ENCODE assay signal across 12 cellular contexts in genomic region chr7:133912916-133913697, GRCh38.
DNase-seq lines count a peak whose midpoint lies in the region; ATAC-seq, FAIRE-seq and TF ChIP-seq lines count a peak whose summit lies in the region.
"Had no signal": no experiment of that assay in that cellular context is flagged by ENCODE, and none has a peak within 500 bp of the region (broad histone marks: within the 10 kb centered on the region; RNA-seq: fewer than 3 reads in every experiment).

No MANE protein-coding gene starts in this region.

- H3K27ac Mint-ChIP-seq in stimulated activated naive CD8-positive, alpha-beta T cell treated with anti-CD3 and anti-CD28 coated beads, Interleukin-15, amount 100 ng/mL, for 72 hours, result no peak overlapping the region
- H3K27ac Mint-ChIP-seq: activated naive CD4-positive, alpha-beta T cell treated with anti-CD3 and anti-CD28 coated beads, Interleukin-2, amount 10 ng/mL, durations not matched to agents 7 days and 5 days had no signal

- H3K27me3 Mint-ChIP-seq in stimulated activated naive CD8-positive, alpha-beta T cell treated with anti-CD3 and anti-CD28 coated beads, Interleukin-15, amount 100 ng/mL, for 72 hours, result no peaks in the 10 kb centered on the region
- H3K27me3 Mint-ChIP-seq: activated naive CD4-positive, alpha-beta T cell treated with anti-CD3 and anti-CD28 coated beads, Interleukin-2, amount 10 ng/mL, durations not matched to agents 7 days and 5 days had no signal

- no peak for DNase-seq in stimulated activated naive CD8-positive, alpha-beta T cell treated with anti-CD3 and anti-CD28 coated beads, Interleukin-15, amount 100 ng/mL, for 72 hours
- no peak for DNase-seq in stimulated activated naive CD8-positive, alpha-beta T cell treated with anti-CD3 and anti-CD28 coated beads, Interleukin-15, Interleukin-2, amounts not matched to agents 100 U/mL and 50 U/mL, for 24 hours
- DNase-seq in RPMI7951 (ENCODE audit: low read depth) (peak; percentile 37), epithelial cell of prostate (ENCODE audit: low read depth, low spot score) (peak; percentile 67), urothelium cell line (ENCODE audit: low spot score) (peak; percentile 25), omental fat pad (ENCODE audit: low spot score) (no peak), mucosa of descending colon (no peak), NCI-H2081 treated with DMSO at 0.1 percent for 48 hours (lab: John Stamatoyannopoulos, UW) (no peak)
- DNase-seq: activated naive CD4-positive, alpha-beta T cell treated with anti-CD3 and anti-CD28 coated beads, Interleukin-2, amount 10 ng/mL, durations not matched to agents 7 days and 5 days; DMS53; esophagus squamous epithelium; WERI-Rb-1 had no signal

- H3K9me3 ChIP-seq in mucosa of descending colon, result no peaks in the 10 kb centered on the region
- H3K9me3 ChIP-seq: esophagus squamous epithelium had no signal

- H3K4me3 Mint-ChIP-seq in stimulated activated naive CD8-positive, alpha-beta T cell treated with anti-CD3 and anti-CD28 coated beads, Interleukin-15, amount 100 ng/mL, for 72 hours, result no peak overlapping the region
- H3K4me3 Mint-ChIP-seq: activated naive CD4-positive, alpha-beta T cell treated with anti-CD3 and anti-CD28 coated beads, Interleukin-2, amount 10 ng/mL, durations not matched to agents 7 days and 5 days had no signal

- no peak for TF ChIP-seq CTCF in omental fat pad (IDR thresholded peaks at IDR 0.05)
- TF ChIP-seq CTCF in mucosa of descending colon (IDR thresholded peaks at IDR 0.05), result no peak

- intact Hi-C loops in mucosa of descending colon (cut with DNase I, micrococcal nuclease), result no loop called here

- no peak for FAIRE-seq in urothelium cell line (lab: Jason Lieb, UNC)

- no peak overlapping the region for H3K4me3 ChIP-seq in mucosa of descending colon
- H3K4me3 ChIP-seq: esophagus squamous epithelium had no signal

- H3K9me3 Mint-ChIP-seq in stimulated activated naive CD8-positive, alpha-beta T cell treated with anti-CD3 and anti-CD28 coated beads, Interleukin-15, amount 100 ng/mL, for 72 hours, result no peaks in the 10 kb centered on the region
- H3K9me3 Mint-ChIP-seq: activated naive CD4-positive, alpha-beta T cell treated with anti-CD3 and anti-CD28 coated beads, Interleukin-2, amount 10 ng/mL, durations not matched to agents 7 days and 5 days had no signal

- H3K4me1 ChIP-seq in mucosa of descending colon (ENCODE audit: low read depth), result no peaks in the 10 kb centered on the region

- peak; percentile 82 for ATAC-seq in stimulated activated naive CD8-positive, alpha-beta T cell treated with anti-CD3 and anti-CD28 coated beads, Interleukin-15, amount 100 ng/mL, for 72 hours
- ATAC-seq in stimulated activated naive CD8-positive, alpha-beta T cell treated with anti-CD3 and anti-CD28 coated beads, Interleukin-15, Interleukin-2, amounts not matched to agents 100 U/mL and 50 U/mL, for 24 hours, result no peak
- no peak for ATAC-seq in omental fat pad (ENCODE audit: low FRiP score)
- ATAC-seq in mucosa of descending colon, result no peak

- H3K4me1 Mint-ChIP-seq in stimulated activated naive CD8-positive, alpha-beta T cell treated with anti-CD3 and anti-CD28 coated beads, Interleukin-15, amount 100 ng/mL, for 72 hours, result no peaks in the 10 kb centered on the region
- H3K4me1 Mint-ChIP-seq: activated naive CD4-positive, alpha-beta T cell treated with anti-CD3 and anti-CD28 coated beads, Interleukin-2, amount 10 ng/mL, durations not matched to agents 7 days and 5 days had no signal

- no peaks in the 10 kb centered on the region for H3K36me3 ChIP-seq in mucosa of descending colon (ENCODE audit: low read depth)
- H3K36me3 ChIP-seq: WERI-Rb-1 had no signal

- H3K27ac ChIP-seq in epithelial cell of prostate, result peak overlapping the region; percentile 86
- H3K27ac ChIP-seq: esophagus squamous epithelium, WERI-Rb-1 had no signal

Comparison
In these comparisons a context has a peak if more than half of its experiments do, and no peak if none do; other contexts are left out.
1. DNase-seq: peak in RPMI7951 (single experiment), epithelial cell of prostate (single experiment) and urothelium cell line (single experiment); none in stimulated activated naive CD8-positive, alpha-beta T cell treated with anti-CD3 and anti-CD28 coated beads, Interleukin-15, amount 100 ng/mL, for 72 hours (0 of 2), stimulated activated naive CD8-positive, alpha-beta T cell treated with anti-CD3 and anti-CD28 coated beads, Interleukin-15, Interleukin-2, amounts not matched to agents 100 U/mL and 50 U/mL, for 24 hours (single experiment), omental fat pad (single experiment), mucosa of descending colon (0 of 3) and NCI-H2081 treated with DMSO at 0.1 percent for 48 hours (single experiment).